In the genomic region with DNA sequence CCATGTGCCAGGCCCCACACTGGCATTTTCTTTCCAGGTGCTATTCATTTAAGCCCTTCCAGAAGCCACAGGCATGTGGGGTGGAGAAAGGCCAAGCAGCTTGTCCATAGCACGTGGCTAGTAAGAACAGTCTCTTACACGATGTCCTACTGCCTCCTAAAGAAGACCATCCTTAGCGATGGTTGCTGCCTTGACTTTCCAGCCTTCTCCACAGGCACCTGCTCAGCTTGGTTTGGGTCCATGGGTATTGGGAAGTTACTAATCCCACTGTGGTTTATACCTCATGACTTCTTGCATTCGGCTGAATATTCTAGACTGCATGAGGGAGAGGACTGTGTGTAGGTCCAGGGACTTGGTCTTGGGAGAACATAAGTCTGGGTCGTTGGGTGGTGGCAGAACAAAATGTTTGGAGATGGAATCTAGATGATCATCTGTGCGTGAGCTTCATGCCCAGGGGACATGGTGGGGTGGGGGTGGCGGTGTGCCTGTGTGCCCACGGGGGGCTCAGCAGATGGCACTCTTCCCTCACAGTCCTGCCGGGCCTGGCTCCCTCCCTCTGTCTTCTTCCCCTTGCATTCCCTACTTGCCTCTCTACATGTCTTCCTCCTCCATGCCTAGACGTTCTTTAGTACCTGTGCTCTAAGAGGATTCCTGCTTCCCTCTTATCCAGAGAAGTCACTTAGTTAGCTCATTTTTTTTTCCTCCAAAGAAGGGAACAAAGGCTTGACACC, we compare ENCODE assay signal across 8 cellular contexts. TPM values are rescaled to one million over a fixed set of nuclear protein-coding genes. Genes with fewer than 3 reads are reported as not detected.
DNase-seq lines count a peak whose midpoint lies in the region; ATAC-seq and TF ChIP-seq lines count a peak whose summit lies in the region.

No MANE protein-coding gene starts in this region.

- no peak for TF ChIP-seq EP300 in esophagus muscularis mucosa (IDR thresholded peaks at IDR 0.05)

- peak; percentile 34 for DNase-seq in ACHN
- no peak for DNase-seq in esophagus muscularis mucosa (ENCODE audit: extremely low spot score)
- DNase-seq in retinal pigment epithelial cell (ENCODE audit: low read depth): no peak
- no peak for DNase-seq in NCI-H1105 (lab: John Stamatoyannopoulos, UW)
- no peak for DNase-seq in thyroid gland

- no peak for ATAC-seq in HG02610 (IDR thresholded peaks at IDR 0.05; ENCODE audit: unreplicated experiment)

- H3K9me3 ChIP-seq in esophagus muscularis mucosa (no peaks in the 10 kb centered on the region), thyroid gland (no peaks in the 10 kb centered on the region)

- intact Hi-C loops in esophagus muscularis mucosa (cut with DNase I) (no loop called here), thyroid gland (cut with DNase I) (no loop called here)

- WGBS in esophagus muscularis mucosa: 67% methylated on average over 10 of the region's 10 CpGs
- 77 to 79% methylated on average over 10 of the region's 10 CpGs for WGBS in thyroid gland, 2 donors

- no peaks in the 10 kb centered on the region for H3K27me3 ChIP-seq in esophagus muscularis mucosa
- no peaks in the 10 kb centered on the region for H3K27me3 ChIP-seq in thyroid gland

- TF ChIP-seq CTCF in GM12875 (IDR thresholded peaks at IDR 0.05; ENCODE audit: borderline replicate concordance, insufficient read depth, low read depth, low read length) (peak; percentile 57), esophagus muscularis mucosa (IDR thresholded peaks at IDR 0.05) (peak in 2 of 3 experiments; percentile 11 to 24), retinal pigment epithelial cell (conservative IDR thresholded peaks at IDR 0.05; ENCODE audit: low read depth, low read length) (peak; percentile 35), thyroid gland (IDR thresholded peaks at IDR 0.05) (no peak)

- TF ChIP-seq POLR2A in Raji (IDR thresholded peaks at IDR 0.05; ENCODE audit: insufficient read depth, low read depth, low read length) (0 out of 2 replicates have a peak, but pooled peaks have one; percentile 27), esophagus muscularis mucosa (IDR thresholded peaks at IDR 0.05; ENCODE audit: low read depth) (no peak), thyroid gland (IDR thresholded peaks at IDR 0.05) (no peak)

- H3K36me3 ChIP-seq in esophagus muscularis mucosa (no peaks in the 10 kb centered on the region), thyroid gland (no peaks in the 10 kb centered on the region)

- H3K27ac ChIP-seq in esophagus muscularis mucosa (replicated peaks in 1 of 4) (no peak overlapping the region), thyroid gland (no peak overlapping the region)

- in situ Hi-C loops in ACHN (cut with HindIII; ENCODE audit: low pct_ligation_motif_present, low pct_unique_long_range_greater_than_20kb, low sequenced_read_pairs): no loop called here

- H3K4me3 ChIP-seq in GM12875 (ENCODE audit: low read depth, low read length) (no peak overlapping the region), esophagus muscularis mucosa (no peak overlapping the region), retinal pigment epithelial cell (ENCODE audit: low read length) (no peak overlapping the region), thyroid gland (replicated peaks in 1 of 3) (no peak overlapping the region)

- H3K4me1 ChIP-seq in esophagus muscularis mucosa (peaks cover 9 to 51% (median 35%) of the 10 kb centered on the region in 4 donors), thyroid gland (peaks cover 0 to 2% of the 10 kb centered on the region in 2 donors)

RNA-seq across cellular contexts. Expression of gene NINJ2, which starts 49.1 kb away (rescaled TPM):
- total RNA-seq in esophagus muscularis mucosa (10 to 100 TPM in 1 of 4 donors, 1 to 10 TPM in 3; 2.9 to 11.1 (median 7.1) TPM), thyroid gland (1 to 10 TPM in 3 of 4 donors, under 1 TPM in 1; 0.49 to 7.2 (median 2.0) TPM)

Comparison
In these comparisons a context has a peak if more than half of its experiments do, and no peak if none do; other contexts are left out.
1. CTCF ChIP-seq: peak in GM12875 (single experiment), esophagus muscularis mucosa (2 of 3) and retinal pigment epithelial cell (single experiment); none in thyroid gland (0 of 6).